1 cellular context compared by ENCODE assay signal in the genomic region with DNA sequence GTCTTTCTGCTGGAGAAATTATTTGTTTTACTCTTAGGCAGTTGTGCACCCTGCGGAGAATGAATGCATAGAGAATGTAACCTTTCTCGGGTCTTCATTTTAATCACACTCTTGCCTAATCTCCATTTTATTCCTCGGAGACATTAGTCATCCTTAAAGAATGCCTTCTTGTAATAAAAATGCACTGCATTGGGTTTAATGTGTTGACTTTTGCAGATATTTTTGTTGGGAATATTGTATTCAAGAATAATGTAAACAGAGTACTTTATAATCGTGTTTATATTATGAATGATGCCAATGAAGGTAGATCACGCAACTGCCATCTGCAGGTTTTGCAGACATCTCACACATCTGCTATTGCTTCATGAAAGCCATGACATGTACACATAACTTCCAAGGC.
TF ChIP-seq lines count a peak whose summit lies in the region.

No MANE protein-coding gene starts in this region.

TF ChIP-seq in HEK293, 187 proteins besides CTCF, POLR2A, EP300 and RAD21 (continued from another document):
- TF ChIP-seq, protein P1, sequence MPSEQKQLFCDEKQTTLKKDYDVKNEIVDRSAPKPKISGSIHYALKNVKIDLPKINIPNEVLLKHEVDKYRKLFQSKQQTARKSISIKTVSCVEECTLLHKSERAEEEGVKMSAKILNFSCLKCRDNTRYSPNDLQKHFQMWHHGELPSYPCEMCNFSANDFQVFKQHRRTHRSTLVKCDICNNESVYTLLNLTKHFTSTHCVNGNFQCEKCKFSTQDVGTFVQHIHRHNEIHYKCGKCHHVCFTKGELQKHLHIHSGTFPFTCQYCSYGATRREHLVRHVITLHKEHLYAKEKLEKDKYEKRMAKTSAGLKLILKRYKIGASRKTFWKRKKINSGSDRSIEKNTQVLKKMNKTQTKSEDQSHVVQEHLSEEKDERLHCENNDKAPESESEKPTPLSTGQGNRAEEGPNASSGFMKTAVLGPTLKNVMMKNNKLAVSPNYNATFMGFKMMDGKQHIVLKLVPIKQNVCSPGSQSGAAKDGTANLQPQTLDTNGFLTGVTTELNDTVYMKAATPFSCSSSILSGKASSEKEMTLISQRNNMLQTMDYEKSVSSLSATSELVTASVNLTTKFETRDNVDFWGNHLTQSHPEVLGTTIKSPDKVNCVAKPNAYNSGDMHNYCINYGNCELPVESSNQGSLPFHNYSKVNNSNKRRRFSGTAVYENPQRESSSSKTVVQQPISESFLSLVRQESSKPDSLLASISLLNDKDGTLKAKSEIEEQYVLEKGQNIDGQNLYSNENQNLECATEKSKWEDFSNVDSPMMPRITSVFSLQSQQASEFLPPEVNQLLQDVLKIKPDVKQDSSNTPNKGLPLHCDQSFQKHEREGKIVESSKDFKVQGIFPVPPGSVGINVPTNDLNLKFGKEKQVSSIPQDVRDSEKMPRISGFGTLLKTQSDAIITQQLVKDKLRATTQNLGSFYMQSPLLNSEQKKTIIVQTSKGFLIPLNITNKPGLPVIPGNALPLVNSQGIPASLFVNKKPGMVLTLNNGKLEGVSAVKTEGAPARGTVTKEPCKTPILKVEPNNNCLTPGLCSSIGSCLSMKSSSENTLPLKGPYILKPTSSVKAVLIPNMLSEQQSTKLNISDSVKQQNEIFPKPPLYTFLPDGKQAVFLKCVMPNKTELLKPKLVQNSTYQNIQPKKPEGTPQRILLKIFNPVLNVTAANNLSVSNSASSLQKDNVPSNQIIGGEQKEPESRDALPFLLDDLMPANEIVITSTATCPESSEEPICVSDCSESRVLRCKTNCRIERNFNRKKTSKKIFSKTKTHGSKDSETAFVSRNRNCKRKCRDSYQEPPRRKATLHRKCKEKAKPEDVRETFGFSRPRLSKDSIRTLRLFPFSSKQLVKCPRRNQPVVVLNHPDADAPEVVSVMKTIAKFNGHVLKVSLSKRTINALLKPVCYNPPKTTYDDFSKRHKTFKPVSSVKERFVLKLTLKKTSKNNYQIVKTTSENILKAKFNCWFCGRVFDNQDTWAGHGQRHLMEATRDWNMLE (tag by site-specific recombination; conservative IDR thresholded peaks at IDR 0.05; ENCODE audit: low read depth), result no peak
- no peak for TF ChIP-seq GLIS1 (tag by site-specific recombination; IDR thresholded peaks at IDR 0.05)
- TF ChIP-seq HOXA7 (CRISPR knock-in tag; IDR thresholded peaks at IDR 0.05; ENCODE audit: borderline replicate concordance), result no peak
- TF ChIP-seq ZNF701 (tag by site-specific recombination; IDR thresholded peaks at IDR 0.05), result no peak
- no peak for TF ChIP-seq BCL11B (tag by site-specific recombination; IDR thresholded peaks at IDR 0.05; ENCODE audit: low read depth)
- no peak for TF ChIP-seq ZNF621 (tag by site-specific recombination; IDR thresholded peaks at IDR 0.05)
- TF ChIP-seq ZNF202 (tag by site-specific recombination; IDR thresholded peaks at IDR 0.05; ENCODE audit: borderline replicate concordance), result no peak
- TF ChIP-seq, protein P2, sequence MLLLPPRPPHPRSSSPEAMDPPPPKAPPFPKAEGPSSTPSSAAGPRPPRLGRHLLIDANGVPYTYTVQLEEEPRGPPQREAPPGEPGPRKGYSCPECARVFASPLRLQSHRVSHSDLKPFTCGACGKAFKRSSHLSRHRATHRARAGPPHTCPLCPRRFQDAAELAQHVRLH (tag by site-specific recombination; IDR thresholded peaks at IDR 0.05), result no peak
- TF ChIP-seq, protein P3, sequence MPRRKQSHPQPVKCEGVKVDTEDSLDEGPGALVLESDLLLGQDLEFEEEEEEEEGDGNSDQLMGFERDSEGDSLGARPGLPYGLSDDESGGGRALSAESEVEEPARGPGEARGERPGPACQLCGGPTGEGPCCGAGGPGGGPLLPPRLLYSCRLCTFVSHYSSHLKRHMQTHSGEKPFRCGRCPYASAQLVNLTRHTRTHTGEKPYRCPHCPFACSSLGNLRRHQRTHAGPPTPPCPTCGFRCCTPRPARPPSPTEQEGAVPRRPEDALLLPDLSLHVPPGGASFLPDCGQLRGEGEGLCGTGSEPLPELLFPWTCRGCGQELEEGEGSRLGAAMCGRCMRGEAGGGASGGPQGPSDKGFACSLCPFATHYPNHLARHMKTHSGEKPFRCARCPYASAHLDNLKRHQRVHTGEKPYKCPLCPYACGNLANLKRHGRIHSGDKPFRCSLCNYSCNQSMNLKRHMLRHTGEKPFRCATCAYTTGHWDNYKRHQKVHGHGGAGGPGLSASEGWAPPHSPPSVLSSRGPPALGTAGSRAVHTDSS (tag by site-specific recombination; IDR thresholded peaks at IDR 0.05), result no peak
- TF ChIP-seq KLF1 (tag by site-specific recombination; IDR thresholded peaks at IDR 0.05), result no peak
- no peak for TF ChIP-seq ZNF138 (tag by site-specific recombination; IDR thresholded peaks at IDR 0.05; ENCODE audit: borderline replicate concordance)
- no peak for TF ChIP-seq MEIS1 (CRISPR knock-in tag; IDR thresholded peaks at IDR 0.05; ENCODE audit: borderline replicate concordance)
- TF ChIP-seq ZFP69B (tag by site-specific recombination; IDR thresholded peaks at IDR 0.05), result no peak
- TF ChIP-seq ZNF292 (tag by site-specific recombination; IDR thresholded peaks at IDR 0.05; ENCODE audit: borderline replicate concordance, low read depth), result no peak
- TF ChIP-seq, protein P4, sequence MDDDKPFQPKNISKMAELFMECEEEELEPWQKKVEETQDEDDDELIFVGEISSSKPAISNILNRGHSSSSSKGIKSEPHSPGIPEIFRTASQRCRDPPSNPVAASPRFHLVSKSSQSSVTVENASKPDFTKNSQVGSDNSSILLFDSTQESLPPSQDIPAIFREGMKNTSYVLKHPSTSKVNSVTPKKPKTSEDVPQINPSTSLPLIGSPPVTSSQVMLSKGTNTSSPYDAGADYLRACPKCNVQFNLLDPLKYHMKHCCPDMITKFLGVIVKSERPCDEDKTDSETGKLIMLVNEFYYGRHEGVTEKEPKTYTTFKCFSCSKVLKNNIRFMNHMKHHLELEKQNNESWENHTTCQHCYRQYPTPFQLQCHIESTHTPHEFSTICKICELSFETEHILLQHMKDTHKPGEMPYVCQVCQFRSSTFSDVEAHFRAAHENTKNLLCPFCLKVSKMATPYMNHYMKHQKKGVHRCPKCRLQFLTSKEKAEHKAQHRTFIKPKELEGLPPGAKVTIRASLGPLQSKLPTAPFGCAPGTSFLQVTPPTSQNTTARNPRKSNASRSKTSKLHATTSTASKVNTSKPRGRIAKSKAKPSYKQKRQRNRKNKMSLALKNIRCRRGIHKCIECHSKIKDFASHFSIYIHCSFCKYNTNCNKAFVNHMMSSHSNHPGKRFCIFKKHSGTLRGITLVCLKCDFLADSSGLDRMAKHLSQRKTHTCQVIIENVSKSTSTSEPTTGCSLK (tag by site-specific recombination; IDR thresholded peaks at IDR 0.05), result no peak
- no peak for TF ChIP-seq ZNF174 (tag by site-specific recombination; IDR thresholded peaks at IDR 0.05)
- no peak for TF ChIP-seq ZNF37A (tag by site-specific recombination; IDR thresholded peaks at IDR 0.05)
- TF ChIP-seq ZSCAN30 (tag by site-specific recombination; IDR thresholded peaks at IDR 0.05), result no peak
- no peak for TF ChIP-seq EGR2 (tag by site-specific recombination; IDR thresholded peaks at IDR 0.05; ENCODE audit: low read depth)
- TF ChIP-seq ZNF24 (tag by site-specific recombination; IDR thresholded peaks at IDR 0.05), result no peak
- no peak for TF ChIP-seq SALL2 (tag by site-specific recombination; IDR thresholded peaks at IDR 0.05; ENCODE audit: borderline replicate concordance)
- no peak for TF ChIP-seq ZSCAN16 (tag by site-specific recombination; IDR thresholded peaks at IDR 0.05)
- TF ChIP-seq ZNF121 (tag by site-specific recombination; IDR thresholded peaks at IDR 0.05), result no peak
- TF ChIP-seq ZNF548 (tag by site-specific recombination; IDR thresholded peaks at IDR 0.05), result no peak
- TF ChIP-seq GLI4 (tag by site-specific recombination; IDR thresholded peaks at IDR 0.05), result no peak
- TF ChIP-seq ZNF184 (tag by site-specific recombination; IDR thresholded peaks at IDR 0.05), result no peak
- TF ChIP-seq ZNF350 (tag by site-specific recombination; IDR thresholded peaks at IDR 0.05), result no peak
- TF ChIP-seq ZNF768 (tag by site-specific recombination; IDR thresholded peaks at IDR 0.05), result no peak
- TF ChIP-seq ZNF561 (tag by site-specific recombination; IDR thresholded peaks at IDR 0.05; ENCODE audit: borderline replicate concordance), result no peak
- TF ChIP-seq, protein P5, sequence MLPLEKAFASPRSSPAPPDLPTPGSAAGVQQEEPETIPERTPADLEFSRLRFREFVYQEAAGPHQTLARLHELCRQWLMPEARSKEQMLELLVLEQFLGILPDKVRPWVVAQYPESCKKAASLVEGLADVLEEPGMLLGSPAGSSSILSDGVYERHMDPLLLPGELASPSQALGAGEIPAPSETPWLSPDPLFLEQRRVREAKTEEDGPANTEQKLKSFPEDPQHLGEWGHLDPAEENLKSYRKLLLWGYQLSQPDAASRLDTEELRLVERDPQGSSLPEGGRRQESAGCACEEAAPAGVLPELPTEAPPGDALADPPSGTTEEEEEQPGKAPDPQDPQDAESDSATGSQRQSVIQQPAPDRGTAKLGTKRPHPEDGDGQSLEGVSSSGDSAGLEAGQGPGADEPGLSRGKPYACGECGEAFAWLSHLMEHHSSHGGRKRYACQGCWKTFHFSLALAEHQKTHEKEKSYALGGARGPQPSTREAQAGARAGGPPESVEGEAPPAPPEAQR (tag by site-specific recombination; IDR thresholded peaks at IDR 0.05), result no peak
- TF ChIP-seq ZBTB8A (tag by site-specific recombination; IDR thresholded peaks at IDR 0.05), result 0 out of 2 replicates have a peak, but pooled peaks have one; percentile 22
- TF ChIP-seq ZNF2 (tag by site-specific recombination; IDR thresholded peaks at IDR 0.05), result no peak
- TF ChIP-seq, protein P6, sequence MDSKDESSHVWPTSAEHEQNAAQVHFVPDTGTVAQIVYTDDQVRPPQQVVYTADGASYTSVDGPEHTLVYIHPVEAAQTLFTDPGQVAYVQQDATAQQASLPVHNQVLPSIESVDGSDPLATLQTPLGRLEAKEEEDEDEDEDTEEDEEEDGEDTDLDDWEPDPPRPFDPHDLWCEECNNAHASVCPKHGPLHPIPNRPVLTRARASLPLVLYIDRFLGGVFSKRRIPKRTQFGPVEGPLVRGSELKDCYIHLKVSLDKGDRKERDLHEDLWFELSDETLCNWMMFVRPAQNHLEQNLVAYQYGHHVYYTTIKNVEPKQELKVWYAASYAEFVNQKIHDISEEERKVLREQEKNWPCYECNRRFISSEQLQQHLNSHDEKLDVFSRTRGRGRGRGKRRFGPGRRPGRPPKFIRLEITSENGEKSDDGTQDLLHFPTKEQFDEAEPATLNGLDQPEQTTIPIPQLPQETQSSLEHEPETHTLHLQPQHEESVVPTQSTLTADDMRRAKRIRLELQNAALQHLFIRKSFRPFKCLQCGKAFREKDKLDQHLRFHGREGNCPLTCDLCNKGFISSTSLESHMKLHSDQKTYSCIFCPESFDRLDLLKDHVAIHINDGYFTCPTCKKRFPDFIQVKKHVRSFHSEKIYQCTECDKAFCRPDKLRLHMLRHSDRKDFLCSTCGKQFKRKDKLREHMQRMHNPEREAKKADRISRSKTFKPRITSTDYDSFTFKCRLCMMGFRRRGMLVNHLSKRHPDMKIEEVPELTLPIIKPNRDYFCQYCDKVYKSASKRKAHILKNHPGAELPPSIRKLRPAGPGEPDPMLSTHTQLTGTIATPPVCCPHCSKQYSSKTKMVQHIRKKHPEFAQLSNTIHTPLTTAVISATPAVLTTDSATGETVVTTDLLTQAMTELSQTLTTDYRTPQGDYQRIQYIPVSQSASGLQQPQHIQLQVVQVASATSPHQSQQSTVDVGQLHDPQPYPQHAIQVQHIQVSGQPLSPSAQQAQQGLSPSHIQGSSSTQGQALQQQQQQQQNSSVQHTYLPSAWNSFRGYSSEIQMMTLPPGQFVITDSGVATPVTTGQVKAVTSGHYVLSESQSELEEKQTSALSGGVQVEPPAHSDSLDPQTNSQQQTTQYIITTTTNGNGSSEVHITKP (tag by site-specific recombination; IDR thresholded peaks at IDR 0.05), result no peak
- no peak for TF ChIP-seq ZBTB20 (tag by site-specific recombination; IDR thresholded peaks at IDR 0.05)
- TF ChIP-seq ZNF10 (tag by site-specific recombination; IDR thresholded peaks at IDR 0.05), result no peak
